8 cellular contexts compared by ENCODE assay signal in genomic region chr17:66301864-66302741, GRCh38. TPM values are rescaled to one million over a fixed set of nuclear protein-coding genes. Genes with fewer than 3 reads are reported as not detected.
DNase-seq lines count a peak whose midpoint lies in the region; ATAC-seq, FAIRE-seq and TF ChIP-seq lines count a peak whose summit lies in the region.

PRKCA (plus strand) TSS chr17:66302613.

- no peak for TF ChIP-seq EP300 in H1 (IDR thresholded peaks at IDR 0.05; ENCODE audit: borderline replicate concordance in 1 of 2, low read depth in 2 of 2, low read length in 2 of 2)

- no peaks in the 10 kb centered on the region for H3K9me3 Mint-ChIP-seq in memory B cell

- peaks cover 16% of the 10 kb centered on the region for H3K27me3 Mint-ChIP-seq in memory B cell

- H3K36me3 ChIP-seq in H1 (ENCODE audit: control insufficient read depth in 2 of 4, insufficient read depth in 4 of 4, low read length in 3 of 4), result no peaks in the 10 kb centered on the region; a peak in 1 of 8 replicates

- POLR2A ChIA-PET in H1 (lab: Charles Lee; ENCODE audit: partially characterized antibody), result no interaction called here

- H2AFZ ChIP-seq in H1 (ENCODE audit: low read length), result peak within 1 kb of the TSS; percentile 13; the same call in 1 of the 2 replicates

- no peaks in the 10 kb centered on the region for H3K36me3 Mint-ChIP-seq in memory B cell

- no peak within 1 kb of the TSS for H3K27ac ChIP-seq in H1 (ENCODE audit: low read depth, low read length)

- peak; percentile 62 for ATAC-seq in HG03025 (IDR thresholded peaks at IDR 0.05; ENCODE audit: low FRiP score, unreplicated experiment)
- ATAC-seq in memory B cell (ENCODE audit: low read depth), result peak; percentile 85

- TF ChIP-seq CTCF in H1 (IDR thresholded peaks at IDR 0.05; ENCODE audit: control extremely low read depth in 1 of 3, insufficient read depth in 1 of 3, low read depth in 1 of 3, low read length in 3 of 3), result no peak

- peaks cover 0 to 17% (median 7%) of the 10 kb centered on the region in 4 experiments; a peak in 6 of 7 replicates for H3K27me3 ChIP-seq in H1 (replicated peaks in 1 of 4; ENCODE audit: control insufficient read depth in 3 of 4, extremely low read depth in 1 of 4, insufficient read depth in 3 of 4, low read length in 3 of 4)

- H3K4me1 ChIP-seq in H1 (replicated peaks in 1 of 4; ENCODE audit: control insufficient read depth in 3 of 4, insufficient read depth in 4 of 4, low read length in 3 of 4), result peaks cover 2 to 15% (median 7%) of the 10 kb centered on the region in 4 experiments

- no peak within 1 kb of the TSS for H2BK120ac ChIP-seq in H1 (replicated peaks; ENCODE audit: low read depth, low read length)

- peak; percentile 84 to 86 for DNase-seq in NCI-H2081 (lab: John Stamatoyannopoulos, UW)
- DNase-seq in NCI-H2081 treated with DMSO at 0.1 percent for 48 hours (lab: John Stamatoyannopoulos, UW), result no peak
- peak; percentile 13 for DNase-seq in NCI-H748 treated with DMSO at 0.1 percent for 48 hours (lab: John Stamatoyannopoulos, UW)
- peak; percentile 38 to 41 for DNase-seq in activated CD8-positive, alpha-beta memory T cell treated with anti-CD3 and anti-CD28 coated beads for 4 hours (ENCODE audit: low read depth in 2 of 2)
- peak in 1 of 2 experiments; percentile 75 for DNase-seq in H1 (ENCODE audit: low read depth in 1 of 2, low spot score in 2 of 2)
- peak; percentile 47 to 57 for DNase-seq in memory B cell (ENCODE audit: low spot score in 2 of 2)
- DNase-seq in stimulated activated CD8-positive, alpha-beta memory T cell treated with anti-CD3 and anti-CD28 coated beads, Interleukin-12 subunit alpha, Interleukin-12 subunit beta, amount 100 ng/mL, for 1 hour (ENCODE audit: low read depth), result peak; percentile 43

- peak; percentile 29 to 54 for TF ChIP-seq POLR2A in H1 (IDR thresholded peaks at IDR 0.05; ENCODE audit: control extremely low read depth in 1 of 2, low read depth in 2 of 2, low read length in 2 of 2)

- no peak within 1 kb of the TSS; the same call in 1 of the 2 replicates for H2BK12ac ChIP-seq in H1 (ENCODE audit: low read depth, low read length)

- no peak within 1 kb of the TSS for H3K14ac ChIP-seq in H1 (ENCODE audit: insufficient read length)

- H3K4me3 ChIP-seq in H1 (ENCODE audit: extremely low read depth in 1 of 4, insufficient read depth in 2 of 4, low read depth in 3 of 4, low read length in 4 of 4), result peak within 1 kb of the TSS; percentile 62 to 90 (median 66)

- 1% methylated on average over 19 of the region's 117 CpGs; no CpG with 5 or more reads in 1 of the 2 experiments for WGBS in H1 (ENCODE audit: extremely low coverage in 1 of 2, insufficient coverage in 1 of 2, insufficient read length in 1 of 2, insufficient replicate concordance in 2 of 2, low coverage in 1 of 2, low lambda C conversion rate in 2 of 2, missing lambda C conversion rate in 1 of 2), 2 experiments

- no peaks in the 10 kb centered on the region for H4K20me1 ChIP-seq in H1 (replicated peaks in 1 of 2; ENCODE audit: control insufficient read depth in 1 of 2, insufficient read depth in 2 of 2, low read length in 2 of 2)

- no peak within 1 kb of the TSS for H4K91ac ChIP-seq in H1 (replicated peaks; ENCODE audit: insufficient read length, low read length)

- no peak within 1 kb of the TSS for H2AK5ac ChIP-seq in H1 (ENCODE audit: low read depth, low read length)

- H4K8ac ChIP-seq in H1 (ENCODE audit: extremely low read depth, insufficient read depth, low read length), result peak within 1 kb of the TSS; percentile 81

- H3K4me2 ChIP-seq in H1 (ENCODE audit: insufficient read depth in 1 of 2, low read depth in 2 of 2, low read length in 2 of 2), result peak within 1 kb of the TSS; percentile 85 to 98

- no peak for FAIRE-seq in H1 (lab: Jason Lieb, UNC)

- peak within 1 kb of the TSS; percentile 92 for H3K27ac Mint-ChIP-seq in memory B cell

- no peaks in the 10 kb centered on the region for H3K9me3 ChIP-seq in H1 (ENCODE audit: insufficient read depth in 2 of 2, low read depth in 1 of 2, low read length in 1 of 2)

- H3K56ac ChIP-seq in H1 (replicated peaks; ENCODE audit: insufficient read length, low read depth, low read length), result no peak within 1 kb of the TSS

- CTCF ChIA-PET in H1 (lab: Charles Lee; ENCODE audit: partially characterized antibody), result interaction anchor here (0.7 to 1.6 kb wide), 5 partner anchors 8 to 314 kb away, joined by 3 to 4 read pairs (median 3); no protein-coding TSS in a partner anchor

- peak within 1 kb of the TSS in 1 of 4 experiments; percentile 13; a peak in 3 of 7 replicates for H3K9ac ChIP-seq in H1 (replicated peaks in 1 of 4; ENCODE audit: extremely low read depth in 1 of 4, low read depth in 3 of 4, low read length in 3 of 4)

- H3K23me2 ChIP-seq in H1 (ENCODE audit: low read depth, low read length), result peaks cover 12% of the 10 kb centered on the region

- no peak within 1 kb of the TSS for H2BK20ac ChIP-seq in H1 (ENCODE audit: low read length)

- no peak for TF ChIP-seq RAD21 in H1 (IDR thresholded peaks at IDR 0.05 in 1 of 2, conservative IDR thresholded peaks at IDR 0.05 in 1 of 2; ENCODE audit: low read depth in 2 of 2, low read length in 2 of 2)

- H3K4me3 Mint-ChIP-seq in memory B cell, result peak within 1 kb of the TSS; percentile 97

- peaks cover 0 to 10% of the 10 kb centered on the region in 2 experiments; a peak in 2 of 4 replicates for H3K79me2 ChIP-seq in H1 (ENCODE audit: control insufficient read depth in 1 of 2, insufficient read depth in 2 of 2, low read length in 2 of 2)

- peaks cover 11% of the 10 kb centered on the region for H3K4me1 Mint-ChIP-seq in memory B cell

- H4K5ac ChIP-seq in H1 (ENCODE audit: insufficient read length, low read depth, low read length), result peak within 1 kb of the TSS; percentile 20

- peak within 1 kb of the TSS; percentile 54; the same call in 1 of the 2 replicates for H3K18ac ChIP-seq in H1 (ENCODE audit: extremely low read depth, low read length)

- no peak within 1 kb of the TSS for H3K23ac ChIP-seq in H1 (ENCODE audit: insufficient read length)

- no peak within 1 kb of the TSS for H3K4ac ChIP-seq in H1 (replicated peaks; ENCODE audit: insufficient read length, low read depth, low read length)

- no peak within 1 kb of the TSS for H2BK15ac ChIP-seq in H1 (ENCODE audit: low read length)

- H2BK5ac ChIP-seq in H1 (ENCODE audit: low read depth, low read length), result no peak within 1 kb of the TSS

- H3K79me1 ChIP-seq in H1 (ENCODE audit: low read depth, low read length), result no peaks in the 10 kb centered on the region

TF ChIP-seq in H1, 55 proteins besides CTCF, POLR2A, EP300 and RAD21 (continues in another document):
- TF ChIP-seq CBX8 (IDR thresholded peaks at IDR 0.05; ENCODE audit: borderline replicate concordance, low read depth, low read length), result no peak
- 0 out of 4 replicates have a peak, but pooled peaks of 1 of the 2 experiments have one; percentile 56 for TF ChIP-seq HDAC2 (IDR thresholded peaks at IDR 0.05; ENCODE audit: borderline replicate concordance in 1 of 2, low read depth in 2 of 2, low read length in 2 of 2)
- peak; percentile 90 for TF ChIP-seq TAF1 (IDR thresholded peaks at IDR 0.05; ENCODE audit: low read depth, low read length)
- TF ChIP-seq USF2 (IDR thresholded peaks at IDR 0.05; ENCODE audit: low read length), result no peak
- TF ChIP-seq, protein P1, sequence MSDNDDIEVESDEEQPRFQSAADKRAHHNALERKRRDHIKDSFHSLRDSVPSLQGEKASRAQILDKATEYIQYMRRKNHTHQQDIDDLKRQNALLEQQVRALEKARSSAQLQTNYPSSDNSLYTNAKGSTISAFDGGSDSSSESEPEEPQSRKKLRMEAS (IDR thresholded peaks at IDR 0.05), result no peak; the same call in 1 of the 2 replicates
- TF ChIP-seq SIN3A (conservative IDR thresholded peaks at IDR 0.05 in 1 of 2, IDR thresholded peaks at IDR 0.05 in 1 of 2; ENCODE audit: low read depth in 1 of 2, low read length in 2 of 2), result peak; percentile 36 to 68; a peak in 2 of 4 replicates
- peak; percentile 54 for TF ChIP-seq TAF7 (optimal IDR thresholded peaks at IDR 0.05; ENCODE audit: borderline replicate concordance, low read depth, low read length)
- TF ChIP-seq BCL11A (IDR thresholded peaks at IDR 0.05; ENCODE audit: low read depth in 2 of 2, low read length in 2 of 2), result no peak
- no peak for TF ChIP-seq SIX5 (IDR thresholded peaks at IDR 0.05; ENCODE audit: low read depth, low read length)
- peak; percentile 13; the same call in 1 of the 2 replicates for TF ChIP-seq EGR1 (IDR thresholded peaks at IDR 0.05; ENCODE audit: borderline replicate concordance, low read depth, low read length)
- peak; percentile 86 for TF ChIP-seq KDM4A (IDR thresholded peaks at IDR 0.05; ENCODE audit: low read depth, low read length, severe bottlenecking)
- no peak for TF ChIP-seq GABPA (IDR thresholded peaks at IDR 0.05; ENCODE audit: borderline replicate concordance, insufficient read depth, low read length)
- peak; percentile 49; the same call in 1 of the 2 replicates for TF ChIP-seq E2F6 (IDR thresholded peaks at IDR 0.05)
- TF ChIP-seq TBP (IDR thresholded peaks at IDR 0.05; ENCODE audit: low read depth, low read length), result peak; percentile 38; the same call in 1 of the 2 replicates
- TF ChIP-seq ASH2L (IDR thresholded peaks at IDR 0.05; ENCODE audit: low read length), result no peak
- peak; percentile 9; the same call in 1 of the 2 replicates for TF ChIP-seq NRF1 (IDR thresholded peaks at IDR 0.05; ENCODE audit: low read depth, low read length)

RNA-seq across cellular contexts. Expression of gene PRKCA, which starts in this region (rescaled TPM):
- 14.8 and 17.8 TPM in 2 replicates for total RNA-seq in H1 (2021; fragmentation: NEBNext Ultra II Directional; extraction: Animal tissue kit (Norgen Biotek cat#: 25700))
- polyA plus RNA-seq in H1 (2011; rRNA removed), result 5.8 TPM in 2 replicates
- 8.0 TPM for polyA plus RNA-seq in H1 (2011; cell fraction: cytosol; rRNA removed)
- 13.3 TPM for polyA plus RNA-seq in H1 (2011; cell fraction: nucleus; rRNA removed)
- polyA plus RNA-seq in H1 (2012, experiment 1 of 2), result 6.2 to 10.7 TPM (median 8.5 TPM) in 4 replicates
- polyA plus RNA-seq in H1 (2012, experiment 2 of 2), result 1.4 TPM
- 5.2 TPM for polyA plus RNA-seq in H1 (2013, experiment 1 of 2)
- 4.5 TPM for polyA plus RNA-seq in H1 (2013, experiment 2 of 2)
- 14.1 and 20.3 TPM in 2 replicates for polyA minus RNA-seq in H1 (2011; rRNA and poly(A)+ RNA removed)
- 9.9 TPM for polyA minus RNA-seq in H1 (2011; cell fraction: cytosol; rRNA and poly(A)+ RNA removed)
- polyA minus RNA-seq in H1 (2011; cell fraction: nucleus; rRNA and poly(A)+ RNA removed), result 32.8 TPM
